ENCODE assay signal across 8 cellular contexts in genomic region chr10:87863951-87864496, GRCh38. TPM values are rescaled to one million over a fixed set of nuclear protein-coding genes. Genes with fewer than 3 reads are reported as not detected.
DNase-seq lines count a peak whose midpoint lies in the region; ATAC-seq and TF ChIP-seq lines count a peak whose summit lies in the region.
"Not testable (repeated sequence)": the region's sequence is repeated elsewhere in the genome, so short reads cannot be mapped to it uniquely, and the experiment has no call there.

No MANE protein-coding gene starts in this region.

- intact Hi-C loops in left ventricle myocardium superior (cut with micrococcal nuclease) = loop anchor here (5.0 kb wide), 1 partner anchor 523 kb away; no protein-coding TSS in a partner anchor

- H3K36me3 Mint-ChIP-seq in activated T-cell treated with anti-CD3 and anti-CD28 coated beads, Interleukin-2, amount 50 U/mL, for 72 hours (ENCODE audit: insufficient read depth in 2 of 2) = peaks cover 17 to 25% of the 10 kb centered on the region in 2 donors
- H3K36me3 Mint-ChIP-seq in naive thymus-derived CD8-positive, alpha-beta T cell = peaks cover 5 to 16% (median 7%) of the 10 kb centered on the region in 3 donors
- H3K36me3 Mint-ChIP-seq in stimulated activated memory B cell treated with anti-CD40 and anti-IgM and Interleukin-4, amounts not matched to agents 10 μg/mL and 1 μg/mL and 100 μg/mL, for 72 hours = peaks cover 20% of the 10 kb centered on the region

- peak; percentile 1 for ATAC-seq in HG03354 (IDR thresholded peaks at IDR 0.05; ENCODE audit: poor library complexity, severe bottlenecking, unreplicated experiment)
- peak; percentile 2 for ATAC-seq in activated T-cell treated with anti-CD3 and anti-CD28 coated beads, Interleukin-2, amount 50 U/mL, for 72 hours (replicated peaks in 1 of 2)
- not testable (repeated sequence) for ATAC-seq in left ventricle myocardium superior; stimulated activated memory B cell treated with anti-CD40 and anti-IgM and Interleukin-4, amounts not matched to agents 10 μg/mL and 1 μg/mL and 100 μg/mL, for 72 hours
- ATAC-seq in naive thymus-derived CD8-positive, alpha-beta T cell = peak in 1 of 2 donors; percentile 1

- peaks cover 53% of the 10 kb centered on the region for H3K4me1 Mint-ChIP-seq in activated T-cell treated with anti-CD3 and anti-CD28 coated beads, Interleukin-2, amount 50 U/mL, for 72 hours (ENCODE audit: low read depth)
- peaks cover 34 to 64% (median 48%) of the 10 kb centered on the region in 4 donors for H3K4me1 Mint-ChIP-seq in naive thymus-derived CD8-positive, alpha-beta T cell
- peaks cover 50% of the 10 kb centered on the region for H3K4me1 Mint-ChIP-seq in stimulated activated memory B cell treated with anti-CD40 and anti-IgM and Interleukin-4, amounts not matched to agents 10 μg/mL and 1 μg/mL and 100 μg/mL, for 72 hours

- H3K27me3 Mint-ChIP-seq in activated T-cell treated with anti-CD3 and anti-CD28 coated beads, Interleukin-2, amount 50 U/mL, for 72 hours (ENCODE audit: low read depth); naive thymus-derived CD8-positive, alpha-beta T cell; stimulated activated memory B cell treated with anti-CD40 and anti-IgM and Interleukin-4, amounts not matched to agents 10 μg/mL and 1 μg/mL and 100 μg/mL, for 72 hours: not testable (repeated sequence)

- DNase-seq in RWPE1 (ENCODE audit: low spot score) = not testable (repeated sequence)
- peak; percentile 44 to 46 for DNase-seq in activated T-cell treated with anti-CD3 and anti-CD28 coated beads, Interleukin-2, amount 50 U/mL, for 72 hours
- DNase-seq in left ventricle myocardium superior = peak; percentile 67
- peak in 8 of 10 donors; percentile 5 to 38 (median 22) for DNase-seq in naive thymus-derived CD8-positive, alpha-beta T cell

- peak overlapping the region; percentile 92 to 100 for H3K4me3 Mint-ChIP-seq in activated T-cell treated with anti-CD3 and anti-CD28 coated beads, Interleukin-2, amount 50 U/mL, for 72 hours
- peak overlapping the region; percentile 89 to 99 (median 94) for H3K4me3 Mint-ChIP-seq in naive thymus-derived CD8-positive, alpha-beta T cell
- H3K4me3 Mint-ChIP-seq in stimulated activated memory B cell treated with anti-CD40 and anti-IgM and Interleukin-4, amounts not matched to agents 10 μg/mL and 1 μg/mL and 100 μg/mL, for 72 hours = peak overlapping the region; percentile 92

- peak overlapping the region; percentile 92 for H3K27ac ChIP-seq in C4-2B
- peak overlapping the region; percentile 98 for H3K27ac ChIP-seq in RWPE1
- H3K27ac ChIP-seq in cingulate gyrus (ENCODE audit: low read depth, low read length) = peak overlapping the region; percentile 95

- not testable (repeated sequence) for H3K9me3 Mint-ChIP-seq in activated T-cell treated with anti-CD3 and anti-CD28 coated beads, Interleukin-2, amount 50 U/mL, for 72 hours; naive thymus-derived CD8-positive, alpha-beta T cell; stimulated activated memory B cell treated with anti-CD40 and anti-IgM and Interleukin-4, amounts not matched to agents 10 μg/mL and 1 μg/mL and 100 μg/mL, for 72 hours

- peak overlapping the region; percentile 88 for H3K27ac Mint-ChIP-seq in activated T-cell treated with anti-CD3 and anti-CD28 coated beads, Interleukin-2, amount 50 U/mL, for 72 hours
- H3K27ac Mint-ChIP-seq in naive thymus-derived CD8-positive, alpha-beta T cell = peak overlapping the region; percentile 89 to 95 (median 92)
- H3K27ac Mint-ChIP-seq in stimulated activated memory B cell treated with anti-CD40 and anti-IgM and Interleukin-4, amounts not matched to agents 10 μg/mL and 1 μg/mL and 100 μg/mL, for 72 hours = peak overlapping the region; percentile 90

- POLR2A ChIA-PET in RWPE1 (lab: Yijun Ruan, JAX; ENCODE audit: low non-redundant PET) = interaction anchor here (2.0 kb wide), 1 partner anchor 522 kb away, joined by 11 read pairs; no protein-coding TSS in a partner anchor
- POLR2A ChIA-PET in naive thymus-derived CD8-positive, alpha-beta T cell (lab: Charles Lee) = interaction anchor here (1.0 to 5.9 kb wide), 14 partner anchors 9 to 1016 kb away, joined by 3 to 163 read pairs (median 22); partner anchors contain the start of genes ATAD1, RNLS and STAMBPL1

- not testable (repeated sequence) for TF ChIP-seq CTCF in C4-2B (conservative IDR thresholded peaks at IDR 0.05); RWPE1 (conservative IDR thresholded peaks at IDR 0.05; ENCODE audit: low read depth)

- CTCF ChIA-PET in RWPE1 (lab: Yijun Ruan, JAX) = interaction anchor here (0.7 to 4.2 kb wide), 3 partner anchors 10 to 524 kb away, joined by 3 to 37 read pairs (median 9); no protein-coding TSS in a partner anchor

RNA-seq across cellular contexts. Expression of gene PTEN, which starts 0.6 kb away (rescaled TPM):
- total RNA-seq in activated T-cell treated with anti-CD3 and anti-CD28 coated beads, Interleukin-2, amount 50 U/mL, for 72 hours = 10 to 100 TPM; 64.9 to 71.6 TPM
- total RNA-seq in left ventricle myocardium superior = 58.6 TPM
- total RNA-seq in naive thymus-derived CD8-positive, alpha-beta T cell = 10 to 100 TPM; 83.3 to 90.0 TPM
- polyA plus RNA-seq in naive thymus-derived CD8-positive, alpha-beta T cell = 10 to 100 TPM; 29.4 to 37.7 (median 30.4) TPM

RNA-seq across cellular contexts. Expression of gene KLLN, which starts 0.7 kb away (rescaled TPM):
- under 1 TPM; 0.22 to 0.46 TPM for total RNA-seq in activated T-cell treated with anti-CD3 and anti-CD28 coated beads, Interleukin-2, amount 50 U/mL, for 72 hours
- total RNA-seq in left ventricle myocardium superior = 0.47 TPM
- total RNA-seq in naive thymus-derived CD8-positive, alpha-beta T cell = 1 to 10 TPM; 1.4 to 1.7 TPM
- polyA plus RNA-seq in naive thymus-derived CD8-positive, alpha-beta T cell = under 1 TPM; 0.08 to 0.47 (median 0.19) TPM

RNA-seq across cellular contexts. Expression of gene ATAD1, which starts 46.0 kb away (rescaled TPM):
- 10 to 100 TPM; 54.2 to 55.9 TPM for total RNA-seq in activated T-cell treated with anti-CD3 and anti-CD28 coated beads, Interleukin-2, amount 50 U/mL, for 72 hours
- 98.4 TPM for total RNA-seq in left ventricle myocardium superior
- 10 to 100 TPM; 53.3 to 59.7 TPM for total RNA-seq in naive thymus-derived CD8-positive, alpha-beta T cell
- 10 to 100 TPM; 32.4 to 39.0 (median 35.9) TPM for polyA plus RNA-seq in naive thymus-derived CD8-positive, alpha-beta T cell
